ENCODE assay signal across 26 cellular contexts in genomic region chr16:86653289-86654006, GRCh38.
DNase-seq lines count a peak whose midpoint lies in the region; ATAC-seq, FAIRE-seq and TF ChIP-seq lines count a peak whose summit lies in the region.
"Had no signal": no experiment of that assay in that cellular context is flagged by ENCODE, and none has a peak within 500 bp of the region (broad histone marks: within the 10 kb centered on the region; RNA-seq: fewer than 3 reads in every experiment).

No MANE protein-coding gene starts in this region.

- ATAC-seq in psoas muscle (peak in 1 of 4 donors; percentile 59), HG03571 (IDR thresholded peaks at IDR 0.05; ENCODE audit: unreplicated experiment) (no peak)
- ATAC-seq: activated CD8-positive, alpha-beta memory T cell treated with anti-CD3 and anti-CD28 coated beads, Interleukin-2, amount 10 ng/mL, durations not matched to agents 7 days and 5 days; Panc1 had no signal

- DNase-seq in RPMI7951 (ENCODE audit: low read depth) (peak; percentile 73), fibroblast of pulmonary artery (ENCODE audit: low read depth) (peak; percentile 21), psoas muscle (no peak), NAMALWA (ENCODE audit: low spot score) (no peak), kidney glomerular epithelial cell (lab: John Stamatoyannopoulos, UW) (no peak), GM19239 (ENCODE audit: insufficient read length, low spot score) (no peak)
- DNase-seq: activated CD4-positive, alpha-beta T cell treated with anti-CD3 and anti-CD28 coated beads, Interleukin-2, amount 10 ng/mL, durations not matched to agents 7 days and 5 days; activated CD8-positive, alpha-beta memory T cell treated with anti-CD3 and anti-CD28 coated beads, Interleukin-2, amount 10 ng/mL, durations not matched to agents 7 days and 5 days; aorta; endodermal cell; immature natural killer cell; NCI-H1436; NCI-H510A treated with DMSO at 0.1 percent for 48 hours; NK-92 treated with Interleukin-12 subunit alpha and Interleukin-12 subunit beta, amount 100 ng/mL, for 24 hours; small intestine; stimulated activated CD4-positive, alpha-beta T cell treated with anti-CD3 and anti-CD28 coated beads, Interleukin-2, amount 100 ng/mL, for 48 hours; stimulated activated naive CD4-positive, alpha-beta T cell treated with Interleukin-2 at 50 U/mL for 16 hours; thyroid gland had no signal

- no peaks in the 10 kb centered on the region for H3K79me2 ChIP-seq in ACC112 (ENCODE audit: control insufficient read depth, insufficient read depth, low read length, unreplicated experiment)
- H3K79me2 ChIP-seq: hepatocyte had no signal

- H3K4me3 ChIP-seq in ACC112 (ENCODE audit: low read depth, low read length) (no peak overlapping the region), fibroblast of pulmonary artery (replicated peaks; ENCODE audit: low read depth, low read length) (no peak overlapping the region), psoas muscle (no peak overlapping the region)
- H3K4me3 ChIP-seq: BLaER1 treated with 17β-estradiol and CSF1 and Interleukin-3, amounts not matched to agents 10 nM and 100 nM; hepatocyte; neural progenitor cell; thyroid gland had no signal

- TF ChIP-seq CTCF in fibroblast of pulmonary artery (IDR thresholded peaks at IDR 0.05; ENCODE audit: low read length, missing control alignments) (no peak), psoas muscle (IDR thresholded peaks at IDR 0.05) (no peak)

- FAIRE-seq in GM19239 (lab: Jason Lieb, UNC), result no peak
- FAIRE-seq: colon, small intestine had no signal

- H2AFZ ChIP-seq in ACC112 (ENCODE audit: low read length, unreplicated experiment), result peak overlapping the region; percentile 28
- H2AFZ ChIP-seq: hepatocyte, neural progenitor cell had no signal

- 43 to 48% (median 46%) methylated on average over 13 of the region's 13 CpGs for WGBS in psoas muscle, 3 donors

- H3K27ac ChIP-seq in ACC112 (ENCODE audit: low read depth, low read length) (peak overlapping the region; percentile 25), psoas muscle (peak overlapping the region; percentile 6)
- H3K27ac ChIP-seq: BLaER1 treated with 17β-estradiol and CSF1 and Interleukin-3, amounts not matched to agents 10 nM and 100 nM; hepatocyte; neural progenitor cell; VCaP had no signal

- H3K27me3 ChIP-seq in ACC112 (ENCODE audit: insufficient read depth, low read length) (no peaks in the 10 kb centered on the region), psoas muscle (ENCODE audit: insufficient read depth in 3 of 3, low read length in 2 of 3) (peaks cover 0 to 3% (median 0%) of the 10 kb centered on the region in 3 donors)
- H3K27me3 ChIP-seq: BLaER1 treated with 17β-estradiol and CSF1 and Interleukin-3, amounts not matched to agents 10 nM and 100 nM; hepatocyte; neural progenitor cell; thyroid gland had no signal

- intact Hi-C loops in psoas muscle (cut with DNase I), result no loop called here

- H3K9me3 ChIP-seq in psoas muscle, result no peaks in the 10 kb centered on the region
- H3K9me3 ChIP-seq: thyroid gland had no signal

- H3K36me3 ChIP-seq in ACC112 (ENCODE audit: insufficient read depth, low read length) (no peaks in the 10 kb centered on the region), psoas muscle (ENCODE audit: insufficient read depth in 1 of 2, low read depth in 1 of 2) (no peaks in the 10 kb centered on the region)
- H3K36me3 ChIP-seq: BLaER1 treated with 17β-estradiol and CSF1 and Interleukin-3, amounts not matched to agents 10 nM and 100 nM; neural progenitor cell; thyroid gland had no signal

- H3K4me1 ChIP-seq in ACC112 (ENCODE audit: control insufficient read depth, insufficient read depth, low read length, unreplicated experiment), result peaks cover 4% of the 10 kb centered on the region
- H3K4me1 ChIP-seq in psoas muscle, result no peaks in the 10 kb centered on the region
- H3K4me1 ChIP-seq: BLaER1 treated with 17β-estradiol and CSF1 and Interleukin-3, amounts not matched to agents 10 nM and 100 nM; neural progenitor cell; thyroid gland had no signal

Comparison
In these comparisons a context has a peak if more than half of its experiments do, and no peak if none do; other contexts are left out.
1. DNase-seq: peak in RPMI7951 (single experiment) and fibroblast of pulmonary artery (single experiment); none in psoas muscle (0 of 2), NAMALWA (single experiment), kidney glomerular epithelial cell (single experiment) and GM19239 (single experiment).